In the genomic region with DNA sequence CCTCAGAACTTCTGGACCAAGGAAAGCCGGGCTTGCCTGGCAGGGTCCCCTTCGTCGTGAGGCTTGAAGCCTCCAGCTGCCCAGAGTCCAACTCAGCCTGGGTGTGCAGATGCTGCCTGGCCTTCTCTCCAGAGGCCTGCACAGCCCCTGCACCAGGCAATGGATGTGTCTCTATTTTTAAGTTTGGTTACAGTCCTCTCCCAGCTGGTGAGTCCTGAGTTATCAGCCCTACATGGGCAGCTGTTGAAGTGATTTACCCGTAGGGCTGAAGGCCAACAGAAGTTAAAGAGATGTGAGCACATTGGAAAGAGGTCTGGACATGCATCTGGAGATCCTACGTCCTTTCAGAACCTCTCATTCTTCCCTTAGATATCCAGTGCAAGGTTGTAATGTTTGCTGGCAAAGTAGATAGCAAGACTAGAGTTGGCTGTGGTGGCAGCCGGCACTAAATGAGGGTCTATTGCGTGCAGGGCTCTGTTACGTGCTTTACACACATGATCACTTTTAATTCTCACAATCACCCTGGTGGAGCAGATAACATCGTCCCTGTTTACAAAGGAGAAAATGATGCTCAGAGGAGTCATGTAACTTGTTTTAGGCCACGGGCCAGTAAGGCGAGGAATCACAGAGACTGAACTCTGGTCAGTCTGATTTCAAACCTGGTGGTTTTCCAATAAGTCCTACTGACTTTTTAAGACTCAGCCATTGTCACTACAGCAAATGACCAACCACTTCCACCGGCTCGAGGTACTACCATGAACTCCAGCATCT, we compare ENCODE assay signal across 13 cellular contexts. TPM values are rescaled to one million over a fixed set of nuclear protein-coding genes. Genes with fewer than 3 reads are reported as not detected.
DNase-seq lines count a peak whose midpoint lies in the region; ATAC-seq and TF ChIP-seq lines count a peak whose summit lies in the region.
"Had no signal": no experiment of that assay in that cellular context is flagged by ENCODE, and none has a peak within 500 bp of the region (broad histone marks: within the 10 kb centered on the region; RNA-seq: fewer than 3 reads in every experiment).

No MANE protein-coding gene starts in this region.

- 63% methylated on average over 13 of the region's 13 CpGs for WGBS in prostate gland

- no peaks in the 10 kb centered on the region for H3K9me3 Mint-ChIP-seq in WTC11
- H3K9me3 Mint-ChIP-seq: neural progenitor cell had no signal

- H3K27me3 Mint-ChIP-seq in WTC11 (ENCODE audit: low read depth) = no peaks in the 10 kb centered on the region

- no peak overlapping the region for H3K4me3 Mint-ChIP-seq in WTC11
- H3K4me3 Mint-ChIP-seq: neural progenitor cell had no signal

- H3K9me3 ChIP-seq in prostate gland = no peaks in the 10 kb centered on the region
- H3K9me3 ChIP-seq: BLaER1 treated with 17β-estradiol and CSF1 and Interleukin-3, amounts not matched to agents 10 nM and 100 nM had no signal

- H3K36me3 ChIP-seq in prostate gland = no peaks in the 10 kb centered on the region

- peaks cover 33% of the 10 kb centered on the region for H3K36me3 Mint-ChIP-seq in WTC11

- DNase-seq in AG20443 (ENCODE audit: low spot score) (peak; percentile 32), WTC11 (ENCODE audit: low spot score) (no peak), Right ventricle myocardium superior (no peak), prostate gland (ENCODE audit: low spot score) (no peak), NCI-H69 (lab: John Stamatoyannopoulos, UW) (no peak), NCI-H2081 (lab: John Stamatoyannopoulos, UW) (no peak)
- DNase-seq in stimulated activated CD8-positive, alpha-beta memory T cell treated with anti-CD3 and anti-CD28 coated beads, Interleukin-4, amount 100 ng/mL, for 48 hours = no peak
- DNase-seq: activated CD4-positive, alpha-beta T cell treated with anti-CD3 and anti-CD28 coated beads, Interleukin-2, amount 50 U/mL, for 48 hours had no signal

- peaks cover 36% of the 10 kb centered on the region for H3K4me1 ChIP-seq in prostate gland (replicated peaks)
- H3K4me1 ChIP-seq: neural progenitor cell had no signal

- peaks cover 18% of the 10 kb centered on the region for H3K4me1 Mint-ChIP-seq in WTC11

- intact Hi-C loops in Right ventricle myocardium superior (cut with DNase I) = no loop called here
- intact Hi-C loops in prostate gland (cut with DNase I) = no loop called here

- no peak overlapping the region for H3K4me3 ChIP-seq in prostate gland
- H3K4me3 ChIP-seq: BLaER1 treated with 17β-estradiol and CSF1 and Interleukin-3, amounts not matched to agents 10 nM and 100 nM; neural progenitor cell; SK-N-MC had no signal

- CTCF ChIA-PET in WTC11 (lab: Charles Lee) = interaction anchor here (0.7 kb wide), 1 partner anchor 17 kb away, joined by 4 read pairs; no protein-coding TSS in a partner anchor

- ATAC-seq in WTC11 (no peak), Right ventricle myocardium superior (ENCODE audit: poor library complexity) (peak; percentile 60), GM19023 (IDR thresholded peaks at IDR 0.05; ENCODE audit: unreplicated experiment) (no peak)

- TF ChIP-seq CTCF in WTC11 (IDR thresholded peaks at IDR 0.05) (no peak), prostate gland (IDR thresholded peaks at IDR 0.05) (no peak)

- POLR2A ChIA-PET in WTC11 (lab: Charles Lee) = no interaction called here

- H3K27ac Mint-ChIP-seq in WTC11 = peak overlapping the region; percentile 21; the same call in 1 of the 2 replicates

- no peaks in the 10 kb centered on the region for H3K27me3 ChIP-seq in prostate gland (replicated peaks; ENCODE audit: insufficient read depth)
- H3K27me3 ChIP-seq: BLaER1 treated with 17β-estradiol and CSF1 and Interleukin-3, amounts not matched to agents 10 nM and 100 nM; neural progenitor cell had no signal

- H3K27ac ChIP-seq in prostate gland = peak overlapping the region; percentile 83 to 86
- H3K27ac ChIP-seq: neural progenitor cell, SK-N-MC had no signal

- TF ChIP-seq POLR2A in prostate gland (IDR thresholded peaks at IDR 0.05) = no peak

TF ChIP-seq in WTC11, 78 proteins besides CTCF, POLR2A, EP300 and RAD21:
- TF ChIP-seq, protein P1, sequence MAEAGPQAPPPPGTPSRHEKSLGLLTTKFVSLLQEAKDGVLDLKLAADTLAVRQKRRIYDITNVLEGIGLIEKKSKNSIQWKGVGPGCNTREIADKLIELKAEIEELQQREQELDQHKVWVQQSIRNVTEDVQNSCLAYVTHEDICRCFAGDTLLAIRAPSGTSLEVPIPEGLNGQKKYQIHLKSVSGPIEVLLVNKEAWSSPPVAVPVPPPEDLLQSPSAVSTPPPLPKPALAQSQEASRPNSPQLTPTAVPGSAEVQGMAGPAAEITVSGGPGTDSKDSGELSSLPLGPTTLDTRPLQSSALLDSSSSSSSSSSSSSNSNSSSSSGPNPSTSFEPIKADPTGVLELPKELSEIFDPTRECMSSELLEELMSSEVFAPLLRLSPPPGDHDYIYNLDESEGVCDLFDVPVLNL (CRISPR knock-in tag; IDR thresholded peaks at IDR 0.05; ENCODE audit: borderline replicate concordance, low read depth) = no peak
- TF ChIP-seq JAZF1 (CRISPR knock-in tag; IDR thresholded peaks at IDR 0.05) (no peak), HMGA2 (CRISPR knock-in tag; IDR thresholded peaks at IDR 0.05) (no peak), GABPB1 (CRISPR knock-in tag; IDR thresholded peaks at IDR 0.05) (no peak), TCF7 (CRISPR knock-in tag; IDR thresholded peaks at IDR 0.05; ENCODE audit: low read depth) (no peak), FOXP1 (CRISPR knock-in tag; IDR thresholded peaks at IDR 0.05; ENCODE audit: borderline replicate concordance) (no peak), USF1 (CRISPR knock-in tag; IDR thresholded peaks at IDR 0.05) (no peak), NFATC4 (CRISPR knock-in tag; IDR thresholded peaks at IDR 0.05) (no peak), OVOL2 (CRISPR knock-in tag; IDR thresholded peaks at IDR 0.05; ENCODE audit: borderline replicate concordance) (no peak), FOXJ3 (CRISPR knock-in tag; IDR thresholded peaks at IDR 0.05; ENCODE audit: borderline replicate concordance) (no peak), ZNF396 (CRISPR knock-in tag; IDR thresholded peaks at IDR 0.05; ENCODE audit: borderline replicate concordance) (no peak), ELF4 (CRISPR knock-in tag; IDR thresholded peaks at IDR 0.05; ENCODE audit: low read depth) (no peak), SOX15 (CRISPR knock-in tag; IDR thresholded peaks at IDR 0.05) (no peak), ATF1 (CRISPR knock-in tag; IDR thresholded peaks at IDR 0.05) (no peak), AR (CRISPR knock-in tag; IDR thresholded peaks at IDR 0.05) (no peak)
- TF ChIP-seq, protein P2, sequence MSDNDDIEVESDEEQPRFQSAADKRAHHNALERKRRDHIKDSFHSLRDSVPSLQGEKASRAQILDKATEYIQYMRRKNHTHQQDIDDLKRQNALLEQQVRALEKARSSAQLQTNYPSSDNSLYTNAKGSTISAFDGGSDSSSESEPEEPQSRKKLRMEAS (CRISPR knock-in tag; IDR thresholded peaks at IDR 0.05) = no peak
TF ChIP-seq in WTC11: peak in this region for 0.

RNA-seq across cellular contexts. Expression of gene FYCO1, which starts 9.9 kb away (rescaled TPM):
- total RNA-seq in WTC11 (2021) = 12.1 to 13.9 TPM (median 12.8 TPM) in 3 replicates
- total RNA-seq in Right ventricle myocardium superior = 120 TPM
- 10 to 100 TPM; 33.1 to 56.7 TPM for total RNA-seq in prostate gland

RNA-seq across cellular contexts. Expression of gene XCR1, which starts 41.6 kb away (rescaled TPM):
- total RNA-seq in WTC11 (2021) (0.02 to 0.25 TPM in 2 of 3 replicates, not detected in the other), Right ventricle myocardium superior (not detected), prostate gland (not detected)
- total RNA-seq: glomerular endothelial cell had no signal

RNA-seq across cellular contexts. Expression of gene CXCR6, which starts 42.5 kb away (rescaled TPM):
- total RNA-seq in WTC11 (2021) = not detected in 3 replicates
- total RNA-seq in Right ventricle myocardium superior = 0.22 TPM
- total RNA-seq in prostate gland = 1 to 10 TPM in 1 of 2 donors, under 1 TPM in 1; 0.96 to 1.2 TPM
- total RNA-seq: glomerular endothelial cell had no signal
